1 cellular context compared by ENCODE assay signal in genomic region chr12:57130941-57131340, GRCh38.
TF ChIP-seq lines count a peak whose summit lies in the region.

No MANE protein-coding gene starts in this region.

TF ChIP-seq in HepG2, 621 proteins besides CTCF, POLR2A, EP300 and RAD21 (continued from another document and continues in another):
- TF ChIP-seq NFKBIZ (CRISPR knock-in tag; IDR thresholded peaks at IDR 0.05): 0 out of 2 replicates have a peak, but pooled peaks have one; percentile 42
- TF ChIP-seq ZNF563 (CRISPR knock-in tag; IDR thresholded peaks at IDR 0.05): no peak
- peak; percentile 39; the same call in 1 of the 2 replicates for TF ChIP-seq TBX2 (CRISPR knock-in tag; IDR thresholded peaks at IDR 0.05; ENCODE audit: borderline replicate concordance)
- no peak for TF ChIP-seq MXD3 (CRISPR knock-in tag; IDR thresholded peaks at IDR 0.05)
- TF ChIP-seq ZFP1 (CRISPR knock-in tag; IDR thresholded peaks at IDR 0.05): no peak
- no peak for TF ChIP-seq MAFG (CRISPR knock-in tag; IDR thresholded peaks at IDR 0.05)
- TF ChIP-seq ARNT2 (CRISPR knock-in tag; IDR thresholded peaks at IDR 0.05; ENCODE audit: low read depth): no peak; the same call in 1 of the 2 replicates
- no peak for TF ChIP-seq ZNF30 (CRISPR knock-in tag; IDR thresholded peaks at IDR 0.05)
- no peak for TF ChIP-seq ZNF672 (CRISPR knock-in tag; IDR thresholded peaks at IDR 0.05)
- no peak for TF ChIP-seq ZNF276 (CRISPR knock-in tag; IDR thresholded peaks at IDR 0.05; ENCODE audit: low read depth)
- TF ChIP-seq JUNB (CRISPR knock-in tag; IDR thresholded peaks at IDR 0.05; ENCODE audit: borderline replicate concordance): no peak
- no peak for TF ChIP-seq CENPBD1 (CRISPR knock-in tag; IDR thresholded peaks at IDR 0.05; ENCODE audit: borderline replicate concordance, low read depth)
- no peak for TF ChIP-seq ZNF782 (CRISPR knock-in tag; IDR thresholded peaks at IDR 0.05; ENCODE audit: borderline replicate concordance)
- TF ChIP-seq ZNF546 (CRISPR knock-in tag; conservative IDR thresholded peaks at IDR 0.05): no peak
- TF ChIP-seq KAT8 (CRISPR knock-in tag; IDR thresholded peaks at IDR 0.05): no peak
- TF ChIP-seq HMGXB3 (CRISPR knock-in tag; IDR thresholded peaks at IDR 0.05; ENCODE audit: borderline replicate concordance): no peak
- no peak for TF ChIP-seq SP140L (CRISPR knock-in tag; IDR thresholded peaks at IDR 0.05; ENCODE audit: borderline replicate concordance)
- no peak for TF ChIP-seq ISX (CRISPR knock-in tag; conservative IDR thresholded peaks at IDR 0.05)
- TF ChIP-seq ZNF33B (CRISPR knock-in tag; IDR thresholded peaks at IDR 0.05): no peak
- no peak for TF ChIP-seq MTF2 (CRISPR knock-in tag; IDR thresholded peaks at IDR 0.05; ENCODE audit: borderline replicate concordance)
- no peak for TF ChIP-seq NCOA1 (CRISPR knock-in tag; IDR thresholded peaks at IDR 0.05)
- no peak for TF ChIP-seq ZNF761 (CRISPR knock-in tag; conservative IDR thresholded peaks at IDR 0.05)
- TF ChIP-seq ZEB1 (IDR thresholded peaks at IDR 0.05; ENCODE audit: insufficient replicate concordance, low read depth): peak; percentile 46
- no peak for TF ChIP-seq ZNF660 (CRISPR knock-in tag; IDR thresholded peaks at IDR 0.05; ENCODE audit: borderline replicate concordance, low read depth)
- peak; percentile 83 for TF ChIP-seq NCOR1 (IDR thresholded peaks at IDR 0.05; ENCODE audit: borderline replicate concordance, low read length)
- no peak for TF ChIP-seq ETV6 (CRISPR knock-in tag; conservative IDR thresholded peaks at IDR 0.05)
- TF ChIP-seq PATZ1 (CRISPR knock-in tag; IDR thresholded peaks at IDR 0.05): peak; percentile 70
- TF ChIP-seq ZNF207 (IDR thresholded peaks at IDR 0.05; ENCODE audit: borderline replicate concordance): no peak
- no peak for TF ChIP-seq PTBP1 (IDR thresholded peaks at IDR 0.05; ENCODE audit: low read depth, low read length, poor library complexity, severe bottlenecking)
- TF ChIP-seq NR2F1 (CRISPR knock-in tag; IDR thresholded peaks at IDR 0.05): peak; percentile 92 to 93
- no peak for TF ChIP-seq ZNF713 (CRISPR knock-in tag; IDR thresholded peaks at IDR 0.05)
- no peak for TF ChIP-seq SNAPC2 (CRISPR knock-in tag; IDR thresholded peaks at IDR 0.05)
- no peak for TF ChIP-seq NBN (conservative IDR thresholded peaks at IDR 0.05)
- TF ChIP-seq ZNF335 (CRISPR knock-in tag; IDR thresholded peaks at IDR 0.05): no peak
- no peak for TF ChIP-seq HES4 (CRISPR knock-in tag; IDR thresholded peaks at IDR 0.05; ENCODE audit: borderline replicate concordance)
- TF ChIP-seq ZNF605 (CRISPR knock-in tag; IDR thresholded peaks at IDR 0.05): no peak
- TF ChIP-seq MYNN (CRISPR knock-in tag; IDR thresholded peaks at IDR 0.05; ENCODE audit: low read depth): no peak
- no peak for TF ChIP-seq RERE (CRISPR knock-in tag; IDR thresholded peaks at IDR 0.05; ENCODE audit: low read depth)
- peak; percentile 54; the same call in 1 of the 2 replicates for TF ChIP-seq FOXJ3 (CRISPR knock-in tag; IDR thresholded peaks at IDR 0.05; ENCODE audit: borderline replicate concordance)
- TF ChIP-seq HNF1B (CRISPR knock-in tag; IDR thresholded peaks at IDR 0.05): no peak
- TF ChIP-seq USF2 (IDR thresholded peaks at IDR 0.05; ENCODE audit: low read depth, low read length): no peak
- no peak; the same call in 1 of the 2 replicates for TF ChIP-seq USF2 (CRISPR knock-in tag; IDR thresholded peaks at IDR 0.05; ENCODE audit: borderline replicate concordance)
- TF ChIP-seq ZNF446 (CRISPR knock-in tag; IDR thresholded peaks at IDR 0.05): no peak
- no peak for TF ChIP-seq RFXAP (CRISPR knock-in tag; IDR thresholded peaks at IDR 0.05; ENCODE audit: borderline replicate concordance)
- TF ChIP-seq ZBTB8A (CRISPR knock-in tag; IDR thresholded peaks at IDR 0.05; ENCODE audit: borderline replicate concordance, low read depth): no peak
- peak; percentile 23; the same call in 1 of the 2 replicates for TF ChIP-seq ZMYM3 (CRISPR knock-in tag; IDR thresholded peaks at IDR 0.05)
- TF ChIP-seq SP2 (CRISPR knock-in tag; IDR thresholded peaks at IDR 0.05): no peak
- TF ChIP-seq RELA (CRISPR knock-in tag; IDR thresholded peaks at IDR 0.05): no peak
- TF ChIP-seq JUND (CRISPR knock-in tag; IDR thresholded peaks at IDR 0.05): no peak
- no peak for TF ChIP-seq SAFB2 (CRISPR knock-in tag; IDR thresholded peaks at IDR 0.05; ENCODE audit: borderline replicate concordance, low read depth)
- TF ChIP-seq ZNF570 (CRISPR knock-in tag; IDR thresholded peaks at IDR 0.05; ENCODE audit: borderline replicate concordance): no peak
- no peak for TF ChIP-seq ZNF121 (CRISPR knock-in tag; IDR thresholded peaks at IDR 0.05)
